Comparison of ENCODE assay signal across 12 cellular contexts in genomic region chr11:64520013-64520412, GRCh38. TPM values are rescaled to one million over a fixed set of nuclear protein-coding genes. Genes with fewer than 3 reads are reported as not detected.
"Had no signal": no experiment of that assay in that cellular context is flagged by ENCODE, and none has a peak within 500 bp of the region (broad histone marks: within the 10 kb centered on the region; RNA-seq: fewer than 3 reads in every experiment).

No MANE protein-coding gene starts in this region.

- FAIRE-seq: H1, H54 had no signal

- H3K4me2 ChIP-seq: GM23338 had no signal

- H3K4me1 ChIP-seq: HAP-1 had no signal

- DNase-seq: GM23248, GOT3, H7, H9, HCEC 1CT, HFFc6 had no signal

- H3K4me3 ChIP-seq: GM23248, GM23338, HAP-1 had no signal

- H3K27ac ChIP-seq: GM23248 had no signal

- H3K9ac ChIP-seq: GM23248 had no signal

- H2AFZ ChIP-seq: GM23248, GM23338 had no signal

- H3K9me3 ChIP-seq: HAP-1 had no signal

- ATAC-seq: GM23338, HCT116 had no signal

- H3K36me3 ChIP-seq: HAP-1 had no signal

RNA-seq across cellular contexts. Expression of gene SLC22A11, which starts 35.7 kb away (rescaled TPM):
- total RNA-seq: GM23248, GM23338, H1, H4, H7, H9, HFFc6 had no signal
- polyA plus RNA-seq: GM23248, GM23338, H1 had no signal
